In the genomic region with DNA sequence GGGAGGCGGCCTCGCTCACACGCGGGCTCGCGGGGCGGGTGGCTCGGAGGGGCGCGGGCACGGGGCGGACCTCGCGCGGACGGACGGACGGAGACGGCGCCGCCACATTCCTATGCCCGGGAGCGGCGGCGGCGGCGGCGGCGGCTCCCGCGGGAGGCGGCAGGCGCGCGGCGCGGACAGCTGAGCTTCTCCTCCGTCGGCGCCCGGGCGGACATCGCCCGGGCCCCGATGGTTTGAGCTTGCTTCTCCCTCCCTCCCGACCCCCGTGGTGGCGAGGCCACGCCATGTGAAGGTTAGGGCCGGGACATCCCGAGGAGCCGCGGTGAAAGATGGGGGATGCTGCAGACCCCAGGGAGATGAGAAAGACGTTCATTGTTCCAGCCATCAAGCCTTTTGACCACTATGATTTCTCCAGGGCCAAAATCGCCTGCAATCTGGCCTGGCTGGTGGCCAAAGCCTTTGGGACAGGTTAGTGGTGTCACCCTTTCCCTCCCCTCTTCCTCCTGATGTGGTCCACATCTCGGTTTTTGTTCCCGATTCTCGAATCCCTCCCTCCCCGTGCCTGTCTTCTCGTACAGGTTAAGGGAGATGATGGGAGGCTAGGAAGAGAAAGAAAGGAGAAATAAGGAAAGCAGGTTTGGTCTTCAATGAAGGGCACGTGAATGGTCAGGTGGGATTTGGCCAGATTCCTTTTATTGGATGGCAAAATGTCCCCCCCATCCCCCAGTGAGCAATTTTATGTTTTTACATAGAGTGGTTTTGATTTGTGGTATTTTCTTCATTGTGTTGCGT, we compare ENCODE assay signal across 8 cellular contexts. TPM values are rescaled to one million over a fixed set of nuclear protein-coding genes. Genes with fewer than 3 reads are reported as not detected.
DNase-seq lines count a peak whose midpoint lies in the region; ATAC-seq and TF ChIP-seq lines count a peak whose summit lies in the region.

No MANE protein-coding gene starts in this region.

- no peaks in the 10 kb centered on the region for H3K36me3 Mint-ChIP-seq in activated CD8-positive, alpha-beta memory T cell treated with anti-CD3 and anti-CD28 coated beads, Interleukin-2, amount 10 ng/mL, durations not matched to agents 7 days and 5 days
- no peaks in the 10 kb centered on the region for H3K36me3 Mint-ChIP-seq in endodermal cell (ENCODE audit: low read depth)

- peak overlapping the region; percentile 85 for H3K9ac ChIP-seq in endodermal cell (ENCODE audit: extremely low read depth, low read length, poor library complexity, severe bottlenecking)

- H3K4me3 Mint-ChIP-seq in activated CD8-positive, alpha-beta memory T cell treated with anti-CD3 and anti-CD28 coated beads, Interleukin-2, amount 10 ng/mL, durations not matched to agents 7 days and 5 days = peak overlapping the region; percentile 45
- H3K4me3 Mint-ChIP-seq in endodermal cell = peak overlapping the region; percentile 93

- H3K4me1 ChIP-seq in endodermal cell (ENCODE audit: control insufficient read depth, insufficient read depth, low read length) (peaks cover 3% of the 10 kb centered on the region), mucosa of descending colon (ENCODE audit: low read depth) (peaks cover 13% of the 10 kb centered on the region), uterus (no peaks in the 10 kb centered on the region)

- intact Hi-C loops in mucosa of descending colon (cut with DNase I, micrococcal nuclease) (loop anchor here in 1 of 2 donors (5.0 kb wide), 1 partner anchor 67 kb away; no protein-coding TSS in a partner anchor), uterus (cut with DNase I; ENCODE audit: low total_unique reads) (loop anchor here (10.0 kb wide), 1 partner anchor 65 kb away; no protein-coding TSS in a partner anchor)

- ATAC-seq in activated CD8-positive, alpha-beta memory T cell treated with anti-CD3 and anti-CD28 coated beads, Interleukin-2, amount 10 ng/mL, durations not matched to agents 7 days and 5 days = peak; percentile 54
- peak; percentile 47 for ATAC-seq in HG02852 (IDR thresholded peaks at IDR 0.05; ENCODE audit: unreplicated experiment)
- ATAC-seq in mucosa of descending colon = no peak

- H3K27me3 ChIP-seq in endodermal cell (ENCODE audit: control insufficient read depth, insufficient read depth, low read length, poor library complexity, severe bottlenecking) = peaks cover 11% of the 10 kb centered on the region
- H3K27me3 ChIP-seq in uterus = no peaks in the 10 kb centered on the region

- H3K9me3 ChIP-seq in endodermal cell (ENCODE audit: control insufficient read depth, low read length) (no peaks in the 10 kb centered on the region), mucosa of descending colon (no peaks in the 10 kb centered on the region), uterus (no peaks in the 10 kb centered on the region)

- CTCF ChIA-PET in activated CD8-positive, alpha-beta memory T cell treated with anti-CD3 and anti-CD28 coated beads, Interleukin-2, amount 10 ng/mL, durations not matched to agents 7 days and 5 days (lab: Charles Lee) = no interaction called here

- H3K27ac ChIP-seq in endodermal cell (ENCODE audit: low read depth, low read length) = peak overlapping the region; percentile 97
- peak overlapping the region; percentile 94 to 99 for H3K27ac ChIP-seq in uterus

- H3K27ac Mint-ChIP-seq in activated CD8-positive, alpha-beta memory T cell treated with anti-CD3 and anti-CD28 coated beads, Interleukin-2, amount 10 ng/mL, durations not matched to agents 7 days and 5 days = no peak overlapping the region
- peak overlapping the region; percentile 72 for H3K27ac Mint-ChIP-seq in endodermal cell

- peak in 1 of 2 donors; percentile 44 for TF ChIP-seq POLR2A in uterus (IDR thresholded peaks at IDR 0.05)

- H3K36me3 ChIP-seq in endodermal cell (ENCODE audit: control insufficient read depth, insufficient read depth, low read length) (no peaks in the 10 kb centered on the region), mucosa of descending colon (ENCODE audit: low read depth) (no peaks in the 10 kb centered on the region), uterus (no peaks in the 10 kb centered on the region)

- H3K27me3 Mint-ChIP-seq in activated CD8-positive, alpha-beta memory T cell treated with anti-CD3 and anti-CD28 coated beads, Interleukin-2, amount 10 ng/mL, durations not matched to agents 7 days and 5 days = peaks cover 53% of the 10 kb centered on the region
- H3K27me3 Mint-ChIP-seq in endodermal cell (ENCODE audit: insufficient read depth) = peaks cover 10% of the 10 kb centered on the region

- no peak for DNase-seq in activated CD8-positive, alpha-beta memory T cell treated with anti-CD3 and anti-CD28 coated beads, Interleukin-2, amount 10 ng/mL, durations not matched to agents 7 days and 5 days
- no peak for DNase-seq in activated CD8-positive, alpha-beta memory T cell treated with anti-CD3 and anti-CD28 coated beads for 24 hours
- DNase-seq in SK-MEL-5 (ENCODE audit: low read depth, low spot score) (peak; percentile 21), endodermal cell (no peak), mucosa of descending colon (peak in 2 of 3 donors; percentile 34 to 53), uterus (peak in 1 of 2 donors; percentile 50), AG20443 (ENCODE audit: low spot score) (no peak)

- in situ Hi-C loops in SK-MEL-5 (cut with HindIII; ENCODE audit: low pct_unique_long_range_greater_than_20kb, low sequenced_read_pairs) = no loop called here

- H3K4me1 Mint-ChIP-seq in activated CD8-positive, alpha-beta memory T cell treated with anti-CD3 and anti-CD28 coated beads, Interleukin-2, amount 10 ng/mL, durations not matched to agents 7 days and 5 days = peaks cover 18% of the 10 kb centered on the region
- peaks cover 30% of the 10 kb centered on the region for H3K4me1 Mint-ChIP-seq in endodermal cell

- TF ChIP-seq CTCF in endodermal cell (conservative IDR thresholded peaks at IDR 0.05) (no peak), mucosa of descending colon (IDR thresholded peaks at IDR 0.05) (no peak), uterus (IDR thresholded peaks at IDR 0.05) (no peak)

- 1 to 3% methylated on average over 16 to 60 of the region's 62 CpGs for WGBS in endodermal cell (ENCODE audit: insufficient coverage in 1 of 2, insufficient read length in 1 of 2), 2 experiments

- H3K4me3 ChIP-seq in endodermal cell (ENCODE audit: low read length) = peak overlapping the region; percentile 99
- peak overlapping the region; percentile 56 for H3K4me3 ChIP-seq in mucosa of descending colon
- peak overlapping the region; percentile 77 to 88 for H3K4me3 ChIP-seq in uterus

- H3K9me3 Mint-ChIP-seq in activated CD8-positive, alpha-beta memory T cell treated with anti-CD3 and anti-CD28 coated beads, Interleukin-2, amount 10 ng/mL, durations not matched to agents 7 days and 5 days (ENCODE audit: low read depth) = no peaks in the 10 kb centered on the region
- H3K9me3 Mint-ChIP-seq in endodermal cell = no peaks in the 10 kb centered on the region

RNA-seq across cellular contexts. Expression of a gene that starts 1.0 kb away (rescaled TPM):
- under 1 TPM in 1 of 2 experiments, not detected in 1; 0.35 TPM for total RNA-seq in activated CD8-positive, alpha-beta memory T cell treated with anti-CD3 and anti-CD28 coated beads, Interleukin-2, amount 10 ng/mL, durations not matched to agents 7 days and 5 days
- 26.6 and 32.8 TPM in 2 replicates for total RNA-seq in SK-MEL-5 (2014; rRNA removed; shearing (Covaris generic))
- polyA plus RNA-seq in SK-MEL-5 (2015; cell fraction: cytosol; rRNA removed) = 11.9 and 21.0 TPM in 2 replicates
- 19.9 and 23.6 TPM in 2 replicates for polyA plus RNA-seq in SK-MEL-5 (2015; cell fraction: nucleus; rRNA removed)
- total RNA-seq in endodermal cell (10 to 100 TPM; 22.1 to 22.2 TPM), mucosa of descending colon (10 to 100 TPM in 1 of 3 donors, 1 to 10 TPM in 2; 5.0 to 34.0 (median 7.1) TPM), uterus (10 to 100 TPM; 31.0 to 64.8 (median 47.7) TPM)
- polyA plus RNA-seq in endodermal cell (2013, experiment 1 of 2) = 24.6 TPM
- 25.5 TPM for polyA plus RNA-seq in endodermal cell (2013, experiment 2 of 2)

Comparison
In these comparisons a context has a peak if more than half of its experiments do, and no peak if none do; other contexts are left out.
1. DNase-seq: peak in SK-MEL-5 (single experiment) and mucosa of descending colon (2 of 3); none in activated CD8-positive, alpha-beta memory T cell treated with anti-CD3 and anti-CD28 coated beads, Interleukin-2, amount 10 ng/mL, durations not matched to agents 7 days and 5 days (single experiment), activated CD8-positive, alpha-beta memory T cell treated with anti-CD3 and anti-CD28 coated beads for 24 hours (single experiment), endodermal cell (single experiment) and AG20443 (single experiment).
2. RNA of a gene that starts 1.0 kb away (total RNA-seq): 31.0 to 64.8 TPM in uterus, 26.6 to 32.8 TPM in SK-MEL-5, 22.1 to 22.2 TPM in endodermal cell and 5.0 to 34.0 TPM in mucosa of descending colon; 0.35 TPM in activated CD8-positive, alpha-beta memory T cell treated with anti-CD3 and anti-CD28 coated beads, Interleukin-2, amount 10 ng/mL, durations not matched to agents 7 days and 5 days; every median in the first group is over 4 times any median in the second.
3. Peak in every context shown above with its lines, with median percentiles within 50 percentile points of each other: H3K4me3 ChIP-seq.